In genomic region chr5:65412842-65413241, GRCh38 we compare ENCODE assay signal across 23 cellular contexts.
A peak's percentile ranks its signal among the peaks of the same experiment; 100 is the strongest.
DNase-seq lines count a peak whose midpoint lies in the region; ATAC-seq, FAIRE-seq and TF ChIP-seq lines count a peak whose summit lies in the region.
"Had no signal": no experiment of that assay in that cellular context is flagged by ENCODE, and none has a peak within 500 bp of the region (broad histone marks: within the 10 kb centered on the region; RNA-seq: fewer than 3 reads in every experiment).

No MANE protein-coding gene starts in this region.

- no peak overlapping the region for H4K8ac ChIP-seq in IMR-90 (ENCODE audit: low read depth in 2 of 2, low read length in 2 of 2)

- no peaks in the 10 kb centered on the region; the same call in 1 of the 2 replicates for H3K9me1 ChIP-seq in IMR-90 (ENCODE audit: insufficient read depth, low read length)

- H4K20me1 ChIP-seq in IMR-90 (ENCODE audit: insufficient read depth, low read length) = no peaks in the 10 kb centered on the region
- H4K20me1 ChIP-seq: BLaER1 had no signal

- no peak overlapping the region for H3K56ac ChIP-seq in IMR-90 (ENCODE audit: extremely low read depth, insufficient read depth, low read length)

- H4K5ac ChIP-seq in IMR-90 (ENCODE audit: low read depth, low read length) = no peak overlapping the region

- no peak overlapping the region for H4K91ac ChIP-seq in IMR-90 (ENCODE audit: insufficient read depth, low read depth, low read length)

- CTCF ChIA-PET in IMR-90 (lab: Yijun Ruan, JAX) = no interaction called here

- ATAC-seq in IMR-90 (ENCODE audit: low read depth) = no peak
- peak; percentile 54 to 85 (median 74) for ATAC-seq in right lobe of liver
- ATAC-seq in GM18502 (IDR thresholded peaks at IDR 0.05; ENCODE audit: poor library complexity, unreplicated experiment) = no peak
- ATAC-seq: GM12878 had no signal

- no CpG with 5 or more reads among the region's 2 CpGs for WGBS in IMR-90 (ENCODE audit: extremely low coverage in 2 of 2, insufficient read length in 1 of 2), 2 experiments
- 75% methylated on average over 2 of the region's 2 CpGs for WGBS in right lobe of liver (ENCODE audit: insufficient coverage, low coverage, low lambda C conversion rate, missing lambda C conversion rate)

- no peak overlapping the region for H3K4ac ChIP-seq in IMR-90 (ENCODE audit: low read depth, low read length)

- FAIRE-seq in TTC549 (lab: Jason Lieb, UNC) = peak; percentile 63
- FAIRE-seq: GM12878, GM12892 had no signal

- H3K27ac ChIP-seq in IMR-90 (ENCODE audit: insufficient read depth, low read length) = no peak overlapping the region
- H3K27ac ChIP-seq in right lobe of liver = peak overlapping the region in 2 of 3 donors; percentile 42 to 47
- H3K27ac ChIP-seq: BLaER1 had no signal

- H2BK120ac ChIP-seq in IMR-90 (ENCODE audit: low read depth, low read length) = no peak overlapping the region

- DNase-seq in IMR-90 = no peak
- DNase-seq in right lobe of liver = no peak
- DNase-seq in SW 1271 (lab: John Stamatoyannopoulos, UW) = no peak
- DNase-seq: 8988T; ACHN; BE2C; C1 segment of cervical spinal cord; CD4-positive, alpha-beta memory T cell; CD4-positive, CD25-positive, alpha-beta regulatory T cell; CD8-positive, alpha-beta memory T cell; COR-L47; DMS 273 treated with DMSO at 0.1 percent for 48 hours; DMS153; DMS53; DMS79; DND-41; EL; GDM1 had no signal

- H2AK9ac ChIP-seq in IMR-90 (replicated peaks; ENCODE audit: low read depth, low read length, poor library complexity) = no peak overlapping the region

- no peak overlapping the region for H2BK15ac ChIP-seq in IMR-90 (ENCODE audit: low read depth, low read length)

- H3K4me2 ChIP-seq in IMR-90 (ENCODE audit: low read depth, low read length) = no peak overlapping the region
- H3K4me2 ChIP-seq: BLaER1 had no signal

- no peak overlapping the region for H2BK20ac ChIP-seq in IMR-90 (ENCODE audit: low read depth, low read length)

- no peak overlapping the region for H3K9ac ChIP-seq in IMR-90 (ENCODE audit: low read depth, low read length)
- H3K9ac ChIP-seq: BLaER1 had no signal

- H3K36me3 ChIP-seq in IMR-90 (ENCODE audit: control insufficient read depth, insufficient read depth, low read length) (peaks cover 5% of the 10 kb centered on the region; the same call in 1 of the 2 replicates), right lobe of liver (no peaks in the 10 kb centered on the region)
- H3K36me3 ChIP-seq: BE2C, BLaER1 had no signal

- TF ChIP-seq RAD21 in IMR-90 (IDR thresholded peaks at IDR 0.05; ENCODE audit: low read length) = no peak

- H3K4me3 ChIP-seq in IMR-90 (ENCODE audit: insufficient read depth, low read depth, low read length) (no peak overlapping the region), right lobe of liver (no peak overlapping the region)
- H3K4me3 ChIP-seq: BLaER1, GM12878 had no signal

- TF ChIP-seq POLR2A in IMR-90 (IDR thresholded peaks at IDR 0.05; ENCODE audit: low read depth, low read length) = no peak
- TF ChIP-seq POLR2A in right lobe of liver (IDR thresholded peaks at IDR 0.05) = no peak

- dilution Hi-C loops in IMR-90 (cut with HindIII; ENCODE audit: low sequenced_read_pairs, unreplicated experiment) = no loop called here

- peaks cover 12 to 26% of the 10 kb centered on the region in 2 experiments for H3K79me1 ChIP-seq in IMR-90 (ENCODE audit: low read depth in 1 of 2, low read length in 2 of 2)

- no TSS peak for BruUV-seq in IMR-90 (replicated peaks; lab: Mats Ljungman, UMichigan)

- H2BK5ac ChIP-seq in IMR-90 (ENCODE audit: low read depth, low read length, poor library complexity, severe bottlenecking) = no peak overlapping the region

- POLR2A ChIA-PET in IMR-90 (lab: Charles Lee; ENCODE audit: unreplicated experiment) = no interaction called here

- H3K23ac ChIP-seq in IMR-90 (ENCODE audit: low read depth, low read length) = no peak overlapping the region

- H3K9me3 ChIP-seq in IMR-90 (ENCODE audit: control insufficient read depth, insufficient read depth, low read length) = peaks cover 1% of the 10 kb centered on the region; the same call in 1 of the 2 replicates
- no peaks in the 10 kb centered on the region for H3K9me3 ChIP-seq in right lobe of liver
- H3K9me3 ChIP-seq: BE2C had no signal

- TF ChIP-seq CTCF in IMR-90 (conservative IDR thresholded peaks at IDR 0.05; ENCODE audit: low read depth, low read length) (no peak), right lobe of liver (IDR thresholded peaks at IDR 0.05) (no peak)

- 0 out of 2 replicates have a peak overlapping the region, but pooled peaks have one; percentile 32 for H3K14ac ChIP-seq in IMR-90 (replicated peaks; ENCODE audit: low read depth, low read length)

- H3K27me3 ChIP-seq in IMR-90 (ENCODE audit: control insufficient read depth, insufficient read depth, low read length) (no peaks in the 10 kb centered on the region), right lobe of liver (no peaks in the 10 kb centered on the region)
- H3K27me3 ChIP-seq: BLaER1 had no signal

- no peak overlapping the region for H2AFZ ChIP-seq in IMR-90 (replicated peaks; ENCODE audit: low read length, poor library complexity)

- H2AK5ac ChIP-seq in IMR-90 (ENCODE audit: low read depth, low read length) = no peak overlapping the region

- in situ Hi-C loops in IMR-90 (cut with MboI; ENCODE audit: low sequenced_read_pairs) = no loop called here

- no peaks in the 10 kb centered on the region for H3K4me1 ChIP-seq in IMR-90 (ENCODE audit: control insufficient read depth, insufficient read depth, low read length)
- peaks cover 0 to 11% (median 0%) of the 10 kb centered on the region in 4 donors for H3K4me1 ChIP-seq in right lobe of liver
- H3K4me1 ChIP-seq: BE2C, BLaER1 had no signal

- H3K18ac ChIP-seq in IMR-90 (ENCODE audit: low read depth, low read length) = no peak overlapping the region

- intact Hi-C loops in IMR-90 (cut with micrococcal nuclease) = no loop called here
- intact Hi-C loops in right lobe of liver (cut with DNase I) = no loop called here

TF ChIP-seq in IMR-90, 13 proteins besides CTCF, POLR2A, EP300 and RAD21:
- TF ChIP-seq MXI1 (IDR thresholded peaks at IDR 0.05; ENCODE audit: borderline replicate concordance, low read depth, low read length) (no peak), CHD1 (IDR thresholded peaks at IDR 0.05; ENCODE audit: low read depth, low read length) (no peak), SMC3 (IDR thresholded peaks at IDR 0.05; ENCODE audit: low read depth, low read length) (no peak), USF2 (IDR thresholded peaks at IDR 0.05; ENCODE audit: low read depth, low read length) (no peak), BHLHE40 (IDR thresholded peaks at IDR 0.05; ENCODE audit: low read depth, low read length) (no peak), RCOR1 (IDR thresholded peaks at IDR 0.05; ENCODE audit: insufficient replicate concordance, low read length) (no peak), FOS (IDR thresholded peaks at IDR 0.05; ENCODE audit: low read depth, low read length) (no peak), MAZ (IDR thresholded peaks at IDR 0.05; ENCODE audit: borderline replicate concordance, low read depth, low read length) (no peak)

Comparison
In these comparisons a context has a peak if more than half of its experiments do, and no peak if none do; other contexts are left out.
1. ATAC-seq: peak in right lobe of liver (4 of 4); none in IMR-90 (single experiment) and GM18502 (single experiment).